ENCODE assay signal across 6 cellular contexts in the genomic region with DNA sequence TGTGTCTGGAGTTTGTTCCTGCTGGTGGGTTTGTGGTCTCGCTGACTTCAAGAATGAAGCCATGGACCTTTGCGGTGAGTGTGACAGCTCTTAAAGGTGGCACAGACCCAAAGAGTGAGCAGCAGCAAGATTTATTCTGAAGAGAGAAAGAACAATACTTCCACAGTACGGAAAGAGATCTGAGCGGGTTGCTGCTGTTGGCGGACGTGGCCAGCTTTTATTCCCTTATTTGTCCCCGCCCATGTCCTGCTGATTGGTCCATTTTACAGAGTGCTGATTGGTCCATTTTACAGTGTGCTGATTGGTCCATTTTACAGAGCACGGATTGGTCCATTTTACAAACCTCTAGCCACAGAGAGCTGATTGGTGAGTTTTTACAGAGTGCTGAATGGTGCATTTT. TPM values are rescaled to one million over a fixed set of nuclear protein-coding genes. Genes with fewer than 3 reads are reported as not detected.
"Had no signal": no experiment of that assay in that cellular context is flagged by ENCODE, and none has a peak within 500 bp of the region (broad histone marks: within the 10 kb centered on the region; RNA-seq: fewer than 3 reads in every experiment).

No MANE protein-coding gene starts in this region.

RNA-seq across cellular contexts. Expression of a gene that starts 59.3 kb away (rescaled TPM):
- total RNA-seq: activated CD4-positive, alpha-beta memory T cell treated with anti-CD3 and anti-CD28 coated beads for 36 hours; activated CD4-positive, alpha-beta T cell treated with anti-CD3 and anti-CD28 coated beads, Interleukin-2, amount 10 ng/mL, durations not matched to agents 7 days and 5 days; activated naive CD4-positive, alpha-beta T cell treated with anti-CD3 and anti-CD28 coated beads, Interleukin-2, amount 50 U/mL, for 72 hours; MCF 10A; PC-9 had no signal
- polyA plus RNA-seq: SK-N-SH had no signal
